Comparison of ENCODE assay signal across 37 cellular contexts in genomic region chr17:35597604-35598003, GRCh38. TPM values are rescaled to one million over a fixed set of nuclear protein-coding genes. Genes with fewer than 3 reads are reported as not detected.
"Had no signal": no experiment of that assay in that cellular context is flagged by ENCODE, and none has a peak within 500 bp of the region (broad histone marks: within the 10 kb centered on the region; RNA-seq: fewer than 3 reads in every experiment).

No MANE protein-coding gene starts in this region.

- H3K27ac ChIP-seq: adrenal gland, body of pancreas, cardiac muscle cell, coronary artery, esophagus muscularis mucosa, foreskin keratinocyte, gastrocnemius medialis, WERI-Rb-1 had no signal

- H3K27ac Mint-ChIP-seq: activated B cell treated with CpG ODN at 0.5 μM for 24 hours; activated CD8-positive, alpha-beta memory T cell treated with anti-CD3 and anti-CD28 coated beads, Interleukin-2, amount 10 ng/mL, durations not matched to agents 7 days and 5 days; activated CD8-positive, alpha-beta T cell treated with anti-CD3 and anti-CD28 coated beads, Interleukin-2, amount 10 ng/mL, durations not matched to agents 7 days and 5 days; activated naive CD4-positive, alpha-beta T cell treated with anti-CD3 and anti-CD28 coated beads for 36 hours; activated naive CD4-positive, alpha-beta T cell treated with anti-CD3 and anti-CD28 coated beads, Interleukin-2, amount 50 U/mL, for 24 hours; activated naive CD8-positive, alpha-beta T cell treated with anti-CD3 and anti-CD28 coated beads for 36 hours; activated naive CD8-positive, alpha-beta T cell treated with anti-CD3 and anti-CD28 coated beads, Interleukin-2, amount 50 U/mL, for 24 hours; activated T-helper 1 cell treated with anti-CD3 and anti-CD28 coated beads, Interleukin-12 subunit alpha, Interleukin-12 subunit beta, Interleukin-2, Interleukin-4 antibody, amounts not matched to agents 30 ng/mL and 10 ng/mL and 1 ng/mL, durations not matched to agents 14 hours and 24 hours and 36 hours; activated T-helper 2 cell treated with anti-CD3 and anti-CD28 coated beads, Interferon-gamma antibody, Interleukin-2, Interleukin-4, amounts not matched to agents 10 μg/mL and 5 μg/mL and 100 μg/mL, durations not matched to agents 14 hours and 24 hours and 36 hours; effector memory CD8-positive, alpha-beta T cell; T-helper 1 cell treated with Interleukin-12 subunit alpha and Interleukin-12 subunit beta and Interleukin-4 antibody, amounts not matched to agents 30 μg/mL and 1 μg/mL, for 36 hours had no signal

- H3K9me3 Mint-ChIP-seq: activated B cell treated with CpG ODN at 0.5 μM for 24 hours; activated naive CD4-positive, alpha-beta T cell treated with anti-CD3 and anti-CD28 coated beads for 36 hours; activated naive CD4-positive, alpha-beta T cell treated with anti-CD3 and anti-CD28 coated beads, Interleukin-2, amount 50 U/mL, for 24 hours; activated naive CD8-positive, alpha-beta T cell treated with anti-CD3 and anti-CD28 coated beads for 36 hours; activated naive CD8-positive, alpha-beta T cell treated with anti-CD3 and anti-CD28 coated beads, Interleukin-2, amount 50 U/mL, for 24 hours; activated T-helper 1 cell treated with anti-CD3 and anti-CD28 coated beads, Interleukin-12 subunit alpha, Interleukin-12 subunit beta, Interleukin-2, Interleukin-4 antibody, amounts not matched to agents 30 ng/mL and 10 ng/mL and 1 ng/mL, durations not matched to agents 14 hours and 24 hours and 36 hours; activated T-helper 2 cell treated with anti-CD3 and anti-CD28 coated beads, Interferon-gamma antibody, Interleukin-2, Interleukin-4, amounts not matched to agents 10 μg/mL and 5 μg/mL and 100 μg/mL, durations not matched to agents 14 hours and 24 hours and 36 hours; effector memory CD8-positive, alpha-beta T cell; T-cell; T-helper 1 cell treated with Interleukin-12 subunit alpha and Interleukin-12 subunit beta and Interleukin-4 antibody, amounts not matched to agents 30 μg/mL and 1 μg/mL, for 36 hours had no signal

- H3K27me3 Mint-ChIP-seq: activated B cell treated with CpG ODN at 0.5 μM for 24 hours; activated CD8-positive, alpha-beta memory T cell treated with anti-CD3 and anti-CD28 coated beads, Interleukin-2, amount 10 ng/mL, durations not matched to agents 7 days and 5 days; activated naive CD4-positive, alpha-beta T cell treated with anti-CD3 and anti-CD28 coated beads, Interleukin-2, amount 50 U/mL, for 24 hours; activated naive CD8-positive, alpha-beta T cell treated with anti-CD3 and anti-CD28 coated beads for 36 hours; activated naive CD8-positive, alpha-beta T cell treated with anti-CD3 and anti-CD28 coated beads, Interleukin-2, amount 50 U/mL, for 24 hours; effector memory CD8-positive, alpha-beta T cell; T-cell had no signal

- ATAC-seq: activated CD4-positive, CD25-positive, alpha-beta regulatory T cell treated with anti-CD3 and anti-CD28 coated beads, Interleukin-2, amount 50 U/mL, for 24 hours; activated CD8-positive, alpha-beta memory T cell treated with anti-CD3 and anti-CD28 coated beads, Interleukin-2, amount 10 ng/mL, durations not matched to agents 7 days and 5 days; activated CD8-positive, alpha-beta T cell treated with anti-CD3 and anti-CD28 coated beads, Interleukin-2, amount 10 ng/mL, durations not matched to agents 7 days and 5 days; activated naive CD8-positive, alpha-beta T cell treated with anti-CD3 and anti-CD28 coated beads, Interleukin-2, amount 50 U/mL, for 24 hours; body of pancreas; effector memory CD8-positive, alpha-beta T cell; foreskin keratinocyte; gastrocnemius medialis; T-cell had no signal

- H3K4me1 ChIP-seq: adrenal gland, body of pancreas had no signal

- DNase-seq: activated B cell treated with CpG ODN at 0.5 μM for 24 hours; activated CD4-positive, alpha-beta T cell treated with anti-CD3 and anti-CD28 coated beads for 48 hours; activated CD4-positive, alpha-beta T cell treated with anti-CD3 and anti-CD28 coated beads, Interleukin-2, amount 50 U/mL, for 1 hour; activated CD4-positive, alpha-beta T cell treated with anti-CD3 and anti-CD28 coated beads, Interleukin-2, amount 50 U/mL, for 48 hours; activated CD8-positive, alpha-beta memory T cell treated with anti-CD3 and anti-CD28 coated beads, Interleukin-2, amount 10 ng/mL, durations not matched to agents 7 days and 5 days; activated CD8-positive, alpha-beta memory T cell treated with anti-CD3 and anti-CD28 coated beads, Interleukin-2, amount 50 U/mL, for 4 hours; activated CD8-positive, alpha-beta T cell treated with anti-CD3 and anti-CD28 coated beads, Interleukin-2, amount 10 ng/mL, durations not matched to agents 7 days and 5 days; activated effector memory CD4-positive, alpha-beta T cell treated with anti-CD3 and anti-CD28 coated beads, Interleukin-2, amount 50 U/mL, for 16 hours; activated naive CD4-positive, alpha-beta T cell treated with anti-CD3 and anti-CD28 coated beads for 36 hours; activated naive CD8-positive, alpha-beta T cell treated with anti-CD3 and anti-CD28 coated beads for 36 hours; activated naive CD8-positive, alpha-beta T cell treated with anti-CD3 and anti-CD28 coated beads, Interleukin-2, amount 50 U/mL, for 24 hours; activated T-cell treated with anti-CD3 and anti-CD28 coated beads, Interleukin-2, amount 50 U/mL, for 1 hour; activated T-cell treated with anti-CD3 and anti-CD28 coated beads, Interleukin-2, amount 50 U/mL, for 48 hours; adrenal gland; amygdala; aorta; body of pancreas; central memory CD4-positive, alpha-beta T cell; dermis blood vessel endothelial cell; effector CD4-positive, alpha-beta T cell; effector memory CD8-positive, alpha-beta T cell; erythroblast; foreskin keratinocyte; gastrocnemius medialis; SW 1271; T-cell; T-helper 9 cell; WERI-Rb-1 had no signal

- H3K4me3 Mint-ChIP-seq: activated B cell treated with CpG ODN at 0.5 μM for 24 hours; activated CD8-positive, alpha-beta memory T cell treated with anti-CD3 and anti-CD28 coated beads, Interleukin-2, amount 10 ng/mL, durations not matched to agents 7 days and 5 days; activated CD8-positive, alpha-beta T cell treated with anti-CD3 and anti-CD28 coated beads, Interleukin-2, amount 10 ng/mL, durations not matched to agents 7 days and 5 days; activated naive CD4-positive, alpha-beta T cell treated with anti-CD3 and anti-CD28 coated beads for 36 hours; activated naive CD4-positive, alpha-beta T cell treated with anti-CD3 and anti-CD28 coated beads, Interleukin-2, amount 50 U/mL, for 24 hours; activated naive CD8-positive, alpha-beta T cell treated with anti-CD3 and anti-CD28 coated beads for 36 hours; activated naive CD8-positive, alpha-beta T cell treated with anti-CD3 and anti-CD28 coated beads, Interleukin-2, amount 50 U/mL, for 24 hours; activated T-helper 1 cell treated with anti-CD3 and anti-CD28 coated beads, Interleukin-12 subunit alpha, Interleukin-12 subunit beta, Interleukin-2, Interleukin-4 antibody, amounts not matched to agents 30 ng/mL and 10 ng/mL and 1 ng/mL, durations not matched to agents 14 hours and 24 hours and 36 hours; effector memory CD8-positive, alpha-beta T cell; T-cell; T-helper 1 cell treated with Interleukin-12 subunit alpha and Interleukin-12 subunit beta and Interleukin-4 antibody, amounts not matched to agents 30 μg/mL and 1 μg/mL, for 36 hours had no signal

- H3K27me3 ChIP-seq: adrenal gland, body of pancreas, cardiac muscle cell, esophagus muscularis mucosa, foreskin keratinocyte, gastrocnemius medialis had no signal

- H3K4me3 ChIP-seq: adrenal gland, body of pancreas, cardiac muscle cell, coronary artery, esophagus muscularis mucosa, gastrocnemius medialis had no signal

- H3K4me1 Mint-ChIP-seq: activated B cell treated with CpG ODN at 0.5 μM for 24 hours had no signal

- H3K9me3 ChIP-seq: adrenal gland, body of pancreas, esophagus muscularis mucosa, gastrocnemius medialis had no signal

RNA-seq across cellular contexts. Expression of gene SLFN14, which starts 37.0 kb away (rescaled TPM):
- total RNA-seq: activated B cell treated with CpG ODN at 0.5 μM for 24 hours; activated CD8-positive, alpha-beta T cell treated with anti-CD3 and anti-CD28 coated beads, Interleukin-2, amount 10 ng/mL, durations not matched to agents 7 days and 5 days; activated naive CD4-positive, alpha-beta T cell treated with anti-CD3 and anti-CD28 coated beads for 36 hours; activated T-helper 2 cell treated with anti-CD3 and anti-CD28 coated beads, Interferon-gamma antibody, Interleukin-2, Interleukin-4, amounts not matched to agents 10 μg/mL and 5 μg/mL and 100 μg/mL, durations not matched to agents 14 hours and 24 hours and 36 hours; adrenal gland; body of pancreas; dermis blood vessel endothelial cell; esophagus muscularis mucosa; foreskin keratinocyte; gastrocnemius medialis; T-cell; T-helper 2 cell treated with Interferon-gamma antibody and Interleukin-4, amounts not matched to agents 100 ng/mL and 5 ng/mL, for 36 hours had no signal
- polyA plus RNA-seq: adrenal gland, aorta, foreskin keratinocyte had no signal
